In genomic region chr16:70198230-70198629, GRCh38 we compare ENCODE assay signal across 7 cellular contexts. TPM values are rescaled to one million over a fixed set of nuclear protein-coding genes. Genes with fewer than 3 reads are reported as not detected.
"Had no signal": no experiment of that assay in that cellular context is flagged by ENCODE, and none has a peak within 500 bp of the region (broad histone marks: within the 10 kb centered on the region; RNA-seq: fewer than 3 reads in every experiment).

No MANE protein-coding gene starts in this region.

RNA-seq across cellular contexts. Expression of gene CLEC18C, which starts 24.6 kb away (rescaled TPM):
- total RNA-seq: osteocyte, pulmonary artery endothelial cell, right atrium auricular region, sigmoid colon had no signal
- polyA plus RNA-seq: naive thymus-derived CD4-positive, alpha-beta T cell; naive thymus-derived CD8-positive, alpha-beta T cell; right cardiac atrium had no signal
